Comparison of ENCODE assay signal across 8 cellular contexts in genomic region chr3:142828703-142829304, GRCh38.
DNase-seq lines count a peak whose midpoint lies in the region; ATAC-seq and TF ChIP-seq lines count a peak whose summit lies in the region.

No MANE protein-coding gene starts in this region.

- DNase-seq in ELR (ENCODE audit: low read depth) (peak; percentile 85), activated T-cell treated with anti-CD3 and anti-CD28 coated beads for 4 hours (peak; percentile 14), fibroblast of gingiva (ENCODE audit: low read depth) (peak; percentile 55), nephron progenitor cell (peak; percentile 87), testis (peak; percentile 92)
- peak; percentile 66 for DNase-seq in Jurkat, Clone E6-1 (ENCODE audit: low read depth, low spot score)

- WGBS in testis, 2 donors: 37 to 43% methylated on average over 9 of the region's 9 CpGs

- intact Hi-C loops in testis (cut with DNase I; ENCODE audit: low total_unique reads): no loop called here

- H3K36me3 ChIP-seq in OCI-LY3 (replicated peaks; ENCODE audit: low read depth, low read length) (no peaks in the 10 kb centered on the region), testis (ENCODE audit: low read depth, missing control alignments) (no peaks in the 10 kb centered on the region)

- peak; percentile 92 for TF ChIP-seq CTCF in OCI-LY3 (IDR thresholded peaks at IDR 0.05; ENCODE audit: low read depth, low read length)
- TF ChIP-seq CTCF in nephron progenitor cell (IDR thresholded peaks at IDR 0.05): peak; percentile 84
- peak; percentile 53 to 76 (median 73) for TF ChIP-seq CTCF in testis (IDR thresholded peaks at IDR 0.05)

- 0 out of 2 replicates have a peak, but pooled peaks cover 5% of the 10 kb centered on the region for H3K27me3 ChIP-seq in OCI-LY3 (ENCODE audit: low read depth, low read length)
- no peaks in the 10 kb centered on the region for H3K27me3 ChIP-seq in testis

- H3K4me2 ChIP-seq in OCI-LY3 (ENCODE audit: low read length): peak overlapping the region; percentile 22

- peaks cover 7% of the 10 kb centered on the region for H3K36me3 Mint-ChIP-seq in nephron progenitor cell (ENCODE audit: low read depth)

- peaks cover 4% of the 10 kb centered on the region for H3K27me3 Mint-ChIP-seq in nephron progenitor cell (ENCODE audit: low read depth, poor library complexity)

- no peaks in the 10 kb centered on the region for H3K79me2 ChIP-seq in OCI-LY3 (ENCODE audit: low read length)

- no peak overlapping the region for H3K9ac ChIP-seq in OCI-LY3 (ENCODE audit: low read length)

- H3K4me1 Mint-ChIP-seq in nephron progenitor cell: peaks cover 13% of the 10 kb centered on the region

- H3K4me3 ChIP-seq in Jurkat, Clone E6-1 (ENCODE audit: low read length): no peak overlapping the region
- H3K4me3 ChIP-seq in OCI-LY3 (ENCODE audit: low read length): no peak overlapping the region
- H3K4me3 ChIP-seq in testis: no peak overlapping the region

- no peak overlapping the region for H3K27ac Mint-ChIP-seq in nephron progenitor cell

- peaks cover 3% of the 10 kb centered on the region; the same call in 1 of the 2 replicates for H3K4me1 ChIP-seq in OCI-LY3 (ENCODE audit: low read length)
- H3K4me1 ChIP-seq in testis: no peaks in the 10 kb centered on the region

- H3K4me3 Mint-ChIP-seq in nephron progenitor cell: no peak overlapping the region

- H3K9me3 ChIP-seq in OCI-LY3 (ENCODE audit: insufficient read depth, low read length) (no peaks in the 10 kb centered on the region), testis (no peaks in the 10 kb centered on the region)

- H4K20me1 ChIP-seq in OCI-LY3 (ENCODE audit: insufficient read depth, low read length): no peaks in the 10 kb centered on the region

- H3K9me3 Mint-ChIP-seq in nephron progenitor cell: no peaks in the 10 kb centered on the region

- peak overlapping the region; percentile 95 for H2AFZ ChIP-seq in OCI-LY3 (ENCODE audit: low read depth, low read length)

- ATAC-seq in GM21825 (IDR thresholded peaks at IDR 0.05; ENCODE audit: unreplicated experiment): peak; percentile 95

- no peak overlapping the region for H3K27ac ChIP-seq in OCI-LY3 (ENCODE audit: low read length)
- H3K27ac ChIP-seq in testis: no peak overlapping the region

- TF ChIP-seq POLR2A in testis (IDR thresholded peaks at IDR 0.05): no peak

Comparison
In these comparisons a context has a peak if more than half of its experiments do, and no peak if none do; other contexts are left out.
1. DNase-seq: peak in every context shown above with its lines; median percentile 92 in testis; 87 in nephron progenitor cell; 85 in ELR; 66 in Jurkat, Clone E6-1; 55 in fibroblast of gingiva; 14 in activated T-cell treated with anti-CD3 and anti-CD28 coated beads for 4 hours.